In the genomic region with DNA sequence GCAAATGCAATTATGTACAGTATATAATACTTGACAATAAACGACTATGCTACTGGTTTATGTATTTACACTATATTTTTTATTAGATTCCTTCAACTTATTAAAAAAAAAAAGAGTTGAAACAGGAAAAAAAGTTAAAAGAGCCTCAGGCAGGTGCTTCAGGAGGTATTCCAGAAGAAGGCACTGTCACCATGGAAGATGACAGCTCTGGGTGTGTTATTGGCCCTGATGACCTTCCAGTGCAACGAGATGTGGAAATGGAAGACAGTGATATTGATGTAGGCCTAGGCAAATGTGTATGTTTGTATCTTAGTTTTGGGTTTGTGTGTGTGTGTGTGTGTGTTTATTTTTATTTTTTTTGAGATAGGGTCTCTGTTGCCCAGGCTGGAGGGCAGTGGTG, we compare ENCODE assay signal across 5 cellular contexts. TPM values are rescaled to one million over a fixed set of nuclear protein-coding genes. Genes with fewer than 3 reads are reported as not detected.
DNase-seq lines count a peak whose midpoint lies in the region; ATAC-seq, FAIRE-seq and TF ChIP-seq lines count a peak whose summit lies in the region.
"Not testable (repeated sequence)": the region's sequence is repeated elsewhere in the genome, so short reads cannot be mapped to it uniquely, and the experiment has no call there.

No MANE protein-coding gene starts in this region.

- H3K4me1 ChIP-seq in PC-3 (ENCODE audit: insufficient read depth, low read length); HepG2 (ENCODE audit: insufficient read depth, low read length); mucosa of descending colon (ENCODE audit: low read depth): not testable (repeated sequence)

- not testable (repeated sequence) for H3K79me2 ChIP-seq in PC-3 (ENCODE audit: low read length); HepG2 (ENCODE audit: insufficient read depth, low read length)

- BruUV-seq in PC-3 (replicated peaks; lab: Mats Ljungman, UMichigan); HepG2 (replicated peaks; lab: Mats Ljungman, UMichigan): not testable (repeated sequence)

- ATAC-seq in PC-3 (peak; percentile 24; the same call in 1 of the 2 replicates), left colon (peak; percentile 56), mucosa of descending colon (peak; percentile 64)
- not testable (repeated sequence) for ATAC-seq in HepG2

- FAIRE-seq in colon (lab: Jason Lieb, UNC) (peak; percentile 55), HepG2 (lab: Jason Lieb, UNC) (peak; percentile 62)

- in situ Hi-C loops in HepG2 (cut with HindIII; ENCODE audit: extremely low pct_ligation_motif_present, low pct_unique_long_range_greater_than_20kb) = not testable (repeated sequence)

- H3K4me3 ChIP-seq in PC-3 (ENCODE audit: low read length); HepG2 (replicated peaks in 1 of 3; ENCODE audit: insufficient read depth in 1 of 3, low read depth in 2 of 3, low read length in 3 of 3); mucosa of descending colon: not testable (repeated sequence)

- not testable (repeated sequence) for TF ChIP-seq RAD21 in HepG2 (CRISPR knock-in tag; IDR thresholded peaks at IDR 0.05)

- not testable (repeated sequence) for H3K9me3 ChIP-seq in PC-3 (ENCODE audit: low read length); HepG2 (ENCODE audit: low read length); mucosa of descending colon

- H2AFZ ChIP-seq in PC-3 (ENCODE audit: low read length); HepG2 (ENCODE audit: low read length): not testable (repeated sequence)

- DNase-seq in PC-3; left colon; HepG2 (ENCODE audit: low spot score); mucosa of descending colon: not testable (repeated sequence)

- not testable (repeated sequence) for H3K9ac ChIP-seq in PC-3 (ENCODE audit: low read length); HepG2 (ENCODE audit: insufficient read depth, low read depth, low read length)

- H3K9me2 ChIP-seq in PC-3 (replicated peaks; ENCODE audit: low read length) = not testable (repeated sequence)

- H3K36me3 ChIP-seq in PC-3 (ENCODE audit: low read depth, low read length); HepG2 (replicated peaks in 1 of 2; ENCODE audit: control insufficient read depth in 1 of 2, insufficient read depth in 2 of 2, low read length in 2 of 2); mucosa of descending colon (ENCODE audit: low read depth): not testable (repeated sequence)

- H3K27me3 ChIP-seq in PC-3 (ENCODE audit: low read length); HepG2 (ENCODE audit: control insufficient read depth in 1 of 2, insufficient read depth in 2 of 2, low read length in 2 of 2): not testable (repeated sequence)

- WGBS in HepG2 (ENCODE audit: low lambda C conversion rate) = 33% methylated on average over 1 of the region's 2 CpGs

- not testable (repeated sequence) for H3K27ac ChIP-seq in PC-3 (ENCODE audit: low read length); HepG2 (ENCODE audit: extremely low read length, insufficient read depth, low read length)

- not testable (repeated sequence) for H4K20me1 ChIP-seq in PC-3 (ENCODE audit: low read length); HepG2 (ENCODE audit: insufficient read depth, low read length)

- not testable (repeated sequence) for H3K4me2 ChIP-seq in PC-3 (ENCODE audit: low read length); HepG2 (ENCODE audit: low read depth, low read length)

- CTCF ChIA-PET in PC-3 (lab: Charles Lee); HepG2 (lab: Yijun Ruan, JAX; ENCODE audit: low intra/inter-chr PET ratio, low total read pairs): not testable (repeated sequence)

- not testable (repeated sequence) for TF ChIP-seq EP300 in HepG2 (IDR thresholded peaks at IDR 0.05; ENCODE audit: low read depth in 2 of 2, low read length in 2 of 2); HepG2 (CRISPR knock-in tag; IDR thresholded peaks at IDR 0.05; ENCODE audit: borderline replicate concordance)

- not testable (repeated sequence) for TF ChIP-seq CTCF in PC-3 (conservative IDR thresholded peaks at IDR 0.05; ENCODE audit: low read depth, low read length); HepG2 (CRISPR knock-in tag; IDR thresholded peaks at IDR 0.05); mucosa of descending colon (IDR thresholded peaks at IDR 0.05)

- POLR2A ChIA-PET in PC-3 (lab: Charles Lee; ENCODE audit: unreplicated experiment); HepG2 (lab: Yijun Ruan, JAX): not testable (repeated sequence)

- H3F3A ChIP-seq in PC-3 (ENCODE audit: low read length, unreplicated experiment) = not testable (repeated sequence)

- TF ChIP-seq POLR2A in HepG2 (IDR thresholded peaks at IDR 0.05; ENCODE audit: insufficient read depth in 1 of 2, low read depth in 2 of 2, low read length in 2 of 2) = not testable (repeated sequence)

- intact Hi-C loops in PC-3 (cut with micrococcal nuclease); left colon (cut with DNase I, micrococcal nuclease); HepG2 (cut with micrococcal nuclease; ENCODE audit: unreplicated experiment); mucosa of descending colon (cut with DNase I, micrococcal nuclease): not testable (repeated sequence)

RNA-seq across cellular contexts. Expression of a gene that starts 22.3 kb away (rescaled TPM):
- total RNA-seq in PC-3 (2014; rRNA removed) (8.4 and 11.4 TPM in 2 replicates), left colon (10 to 100 TPM in 1 of 2 donors, 1 to 10 TPM in 1; 7.4 to 31.2 TPM), HepG2 (2016; rRNA removed; fragmentation: Illumina TruSeq; extraction: Trizol) (38.1 and 39.1 TPM in 2 replicates), mucosa of descending colon (10 to 100 TPM; 19.9 to 23.7 (median 22.8) TPM)
- total RNA-seq in HepG2 (2016; cell fraction: cytosol; rRNA removed; fragmentation: Illumina TruSeq; extraction: Trizol; ENCODE audit: low read depth) = 25.3 and 27.0 TPM in 2 replicates
- 38.7 and 42.1 TPM in 2 replicates for total RNA-seq in HepG2 (2016; cell fraction: insoluble cytoplasmic fraction; rRNA removed; fragmentation: Illumina TruSeq; extraction: Trizol)
- total RNA-seq in HepG2 (2016; cell fraction: membrane; rRNA removed; fragmentation: Illumina TruSeq; extraction: Trizol) = 28.4 and 29.0 TPM in 2 replicates
- 38.6 and 41.5 TPM in 2 replicates for total RNA-seq in HepG2 (2016; cell fraction: nucleus; rRNA removed; fragmentation: Illumina TruSeq; extraction: Trizol)
- polyA plus RNA-seq in HepG2 (2011; rRNA removed) = 11.0 and 14.5 TPM in 2 replicates
- polyA plus RNA-seq in HepG2 (2011; cell fraction: cytosol; rRNA removed) = 4.5 and 6.3 TPM in 2 replicates
- 10.6 and 13.9 TPM in 2 replicates for polyA plus RNA-seq in HepG2 (2011; cell fraction: nucleus; rRNA removed)
- polyA plus RNA-seq in HepG2 (2012) = 13.1 and 22.5 TPM in 2 replicates
- polyA plus RNA-seq in HepG2 (2016; cell fraction: cytosol; fragmentation: Illumina TruSeq; extraction: Trizol; ENCODE audit: low read depth) = 13.8 and 18.8 TPM in 2 replicates
- polyA plus RNA-seq in HepG2 (2016; cell fraction: insoluble cytoplasmic fraction; fragmentation: Illumina TruSeq; extraction: Trizol; ENCODE audit: low read depth) = 39.5 and 45.9 TPM in 2 replicates
- polyA plus RNA-seq in HepG2 (2016; cell fraction: membrane; fragmentation: Illumina TruSeq; extraction: Trizol; ENCODE audit: low read depth) = 19.9 and 23.2 TPM in 2 replicates
- polyA plus RNA-seq in HepG2 (2016; cell fraction: nucleus; fragmentation: Illumina TruSeq; extraction: Trizol; ENCODE audit: insufficient read depth, low read depth) = 44.2 and 49.4 TPM in 2 replicates
- 3.0 and 10.3 TPM in 2 replicates for polyA minus RNA-seq in HepG2 (2011; rRNA and poly(A)+ RNA removed; ENCODE audit: low replicate concordance)
- polyA minus RNA-seq in HepG2 (2011; cell fraction: cytosol; rRNA and poly(A)+ RNA removed) = 4.4 and 6.1 TPM in 2 replicates
- polyA minus RNA-seq in HepG2 (2011; cell fraction: nucleus; rRNA and poly(A)+ RNA removed) = 51.1 and 58.3 TPM in 2 replicates
